Comparison of ENCODE assay signal across 12 cellular contexts in the genomic region with DNA sequence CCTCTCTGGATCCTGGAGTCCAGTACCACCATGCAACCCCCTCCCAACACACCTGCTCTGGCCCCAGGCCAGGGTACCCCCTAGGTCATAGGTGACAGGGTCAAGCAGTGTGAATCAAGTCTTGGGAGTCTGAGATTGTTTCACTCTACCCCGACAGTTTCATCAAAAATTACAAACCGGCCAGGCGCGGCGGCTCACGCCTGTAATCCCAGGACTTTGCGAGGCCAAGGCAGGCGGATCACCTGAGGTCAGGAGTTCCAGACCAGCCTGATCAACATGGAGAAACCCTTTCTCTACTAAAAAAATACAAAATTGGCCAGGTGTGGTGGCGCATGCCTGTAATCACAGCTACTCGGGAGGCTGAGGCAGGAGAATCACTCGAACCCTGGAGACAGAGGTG. TPM values are rescaled to one million over a fixed set of nuclear protein-coding genes. Genes with fewer than 3 reads are reported as not detected.
DNase-seq lines count a peak whose midpoint lies in the region; ATAC-seq and TF ChIP-seq lines count a peak whose summit lies in the region.
"Not testable (repeated sequence)": the region's sequence is repeated elsewhere in the genome, so short reads cannot be mapped to it uniquely, and the experiment has no call there.
"Had no signal": no experiment of that assay in that cellular context is flagged by ENCODE, and none has a peak within 500 bp of the region (broad histone marks: within the 10 kb centered on the region; RNA-seq: fewer than 3 reads in every experiment).

No MANE protein-coding gene starts in this region.

- H3K27me3 ChIP-seq in CD4-positive, CD25-positive, alpha-beta regulatory T cell (ENCODE audit: control insufficient read depth, insufficient read depth, low read length); iPS-15b (ENCODE audit: control insufficient read depth, insufficient read depth, low read length); gastrocnemius medialis; upper lobe of left lung: not testable (repeated sequence)

- H3K4me1 Mint-ChIP-seq in CD4-positive, CD25-positive, alpha-beta regulatory T cell = peaks cover 4 to 62% (median 37%) of the 10 kb centered on the region in 4 donors
- peaks cover 83% of the 10 kb centered on the region for H3K4me1 Mint-ChIP-seq in brain

- TF ChIP-seq CTCF in RWPE1 (conservative IDR thresholded peaks at IDR 0.05; ENCODE audit: low read depth); brain (conservative IDR thresholded peaks at IDR 0.05); gastrocnemius medialis (IDR thresholded peaks at IDR 0.05 in 4 of 5, conservative IDR thresholded peaks at IDR 0.05 in 1 of 5); upper lobe of left lung (IDR thresholded peaks at IDR 0.05): not testable (repeated sequence)

- POLR2A ChIA-PET in RWPE1 (lab: Yijun Ruan, JAX; ENCODE audit: low non-redundant PET) = not testable (repeated sequence)

- intact Hi-C loops in gastrocnemius medialis (cut with DNase I; ENCODE audit: low total_unique reads) = loop anchor here (5.0 kb wide), 1 partner anchor 207 kb away; no protein-coding TSS in a partner anchor

- not testable (repeated sequence) for DNase-seq in CD4-positive, CD25-positive, alpha-beta regulatory T cell; RWPE1 (ENCODE audit: low spot score); gastrocnemius medialis; upper lobe of left lung

- peak overlapping the region in 1 of 3 donors; percentile 32 for H3K27ac Mint-ChIP-seq in CD4-positive, CD25-positive, alpha-beta regulatory T cell
- peak overlapping the region in 4 of 5 experiments; percentile 85 to 99 (median 94) for H3K27ac Mint-ChIP-seq in brain

- H3K36me3 Mint-ChIP-seq in CD4-positive, CD25-positive, alpha-beta regulatory T cell = peaks cover 15% of the 10 kb centered on the region
- peaks cover 11% of the 10 kb centered on the region for H3K36me3 Mint-ChIP-seq in brain

- not testable (repeated sequence) for H3K9me3 ChIP-seq in CD4-positive, CD25-positive, alpha-beta regulatory T cell (ENCODE audit: control insufficient read depth in 2 of 2, low read length in 2 of 2); iPS-15b (ENCODE audit: control insufficient read depth, insufficient read depth, low read length); gastrocnemius medialis; upper lobe of left lung

- ATAC-seq in CD4-positive, CD25-positive, alpha-beta regulatory T cell (ENCODE audit: low read depth in 2 of 2); gastrocnemius medialis; upper lobe of left lung (ENCODE audit: low FRiP score in 2 of 2): not testable (repeated sequence)

- not testable (repeated sequence) for H3K9me3 Mint-ChIP-seq in CD4-positive, CD25-positive, alpha-beta regulatory T cell; brain

- WGBS in upper lobe of left lung, 2 donors = 94% methylated on average over 10 to 11 of the region's 11 CpGs

- CTCF ChIA-PET in RWPE1 (lab: Yijun Ruan, JAX) = interaction anchor here (0.7 kb wide), 1 partner anchor 22 kb away, joined by 6 read pairs; no protein-coding TSS in a partner anchor

- H3K4me3 ChIP-seq in CD4-positive, CD25-positive, alpha-beta regulatory T cell (ENCODE audit: low read depth, low read length); upper lobe of left lung: not testable (repeated sequence)
- H3K4me3 ChIP-seq in iPS-15b (ENCODE audit: low read depth, low read length) (peak overlapping the region; percentile 13), gastrocnemius medialis (peak overlapping the region in 1 of 4 donors; percentile 81)

- not testable (repeated sequence) for TF ChIP-seq EP300 in upper lobe of left lung (IDR thresholded peaks at IDR 0.05)

- in situ Hi-C loops in gastrocnemius medialis (cut with MboI; ENCODE audit: low sequenced_read_pairs in 4 of 4) = loop anchor here in 2 of 4 donors (5.0 to 10.0 kb wide), 2 partner anchors 53 to 55 kb away; a partner anchor contains a TSS

- not testable (repeated sequence) for TF ChIP-seq POLR2A in gastrocnemius medialis (IDR thresholded peaks at IDR 0.05); upper lobe of left lung (IDR thresholded peaks at IDR 0.05)

- H3K27ac ChIP-seq in CD4-positive, CD25-positive, alpha-beta regulatory T cell (ENCODE audit: insufficient read depth, low read length, poor library complexity, severe bottlenecking) = not testable (repeated sequence)
- H3K27ac ChIP-seq in RWPE1 = peak overlapping the region; percentile 66
- H3K27ac ChIP-seq in gastrocnemius medialis = peak overlapping the region; percentile 93 to 99 (median 96)
- H3K27ac ChIP-seq in upper lobe of left lung = peak overlapping the region in 3 of 4 donors; percentile 15 to 99 (median 42)

- peak overlapping the region in 3 of 4 donors; percentile 32 to 99 (median 38) for H3K4me3 Mint-ChIP-seq in CD4-positive, CD25-positive, alpha-beta regulatory T cell
- peak overlapping the region; percentile 92 to 99 (median 98) for H3K4me3 Mint-ChIP-seq in brain

- peaks cover 29% of the 10 kb centered on the region for H3K4me1 ChIP-seq in CD4-positive, CD25-positive, alpha-beta regulatory T cell (ENCODE audit: control insufficient read depth, insufficient read depth, low read length, poor library complexity, severe bottlenecking)
- H3K4me1 ChIP-seq in iPS-15b (ENCODE audit: control insufficient read depth, insufficient read depth, low read length) (peaks cover 27% of the 10 kb centered on the region), gastrocnemius medialis (peaks cover 69 to 75% of the 10 kb centered on the region in 2 donors), upper lobe of left lung (peaks cover 34 to 59% (median 43%) of the 10 kb centered on the region in 4 donors)

- H3K36me3 ChIP-seq in CD4-positive, CD25-positive, alpha-beta regulatory T cell (ENCODE audit: control insufficient read depth, insufficient read depth, low read length); iPS-15b (ENCODE audit: control insufficient read depth, insufficient read depth, low read length): not testable (repeated sequence)
- peaks cover 0 to 13% of the 10 kb centered on the region in 2 donors for H3K36me3 ChIP-seq in gastrocnemius medialis
- peaks cover 0 to 23% (median 8%) of the 10 kb centered on the region in 4 donors for H3K36me3 ChIP-seq in upper lobe of left lung

- H3K9ac ChIP-seq in iPS-15b (ENCODE audit: low read depth, low read length) = not testable (repeated sequence)

- H3K27me3 Mint-ChIP-seq in CD4-positive, CD25-positive, alpha-beta regulatory T cell = peaks cover 12% of the 10 kb centered on the region
- H3K27me3 Mint-ChIP-seq in brain = not testable (repeated sequence)

RNA-seq across cellular contexts. Expression of a gene that starts 3.2 kb away (rescaled TPM):
- 69.1 TPM for total RNA-seq in CD4-positive, CD25-positive, alpha-beta regulatory T cell
- polyA plus RNA-seq in CD4-positive, CD25-positive, alpha-beta regulatory T cell = 10 to 100 TPM; 10.6 to 16.4 (median 13.0) TPM
- 123 TPM for polyA plus RNA-seq in brain (ENCODE audit: insufficient read depth, low read depth, low replicate concordance)
- total RNA-seq in gastrocnemius medialis (100 to 1,000 TPM in 2 of 4 donors, 10 to 100 TPM in 2; 36.5 to 301 (median 88.0) TPM), upper lobe of left lung (100 to 1,000 TPM in 2 of 6 donors, 10 to 100 TPM in 4; 59.9 to 138 (median 64.9) TPM)

RNA-seq across cellular contexts. Expression of a gene that starts 21.4 kb away (rescaled TPM):
- total RNA-seq in CD4-positive, CD25-positive, alpha-beta regulatory T cell = 9.2 TPM
- polyA plus RNA-seq in CD4-positive, CD25-positive, alpha-beta regulatory T cell = under 1 TPM; 0.16 to 0.67 (median 0.38) TPM
- polyA plus RNA-seq in brain (ENCODE audit: insufficient read depth, low read depth, low replicate concordance) = 3.9 TPM
- 1 to 10 TPM in 3 of 4 donors, under 1 TPM in 1; 0.97 to 7.4 (median 1.9) TPM for total RNA-seq in gastrocnemius medialis
- total RNA-seq in upper lobe of left lung = 1 to 10 TPM in 4 of 6 donors, under 1 TPM in 2; 0.89 to 1.4 (median 1.0) TPM

RNA-seq across cellular contexts. Expression of a gene that starts 49.7 kb away (rescaled TPM):
- total RNA-seq in CD4-positive, CD25-positive, alpha-beta regulatory T cell = 10.7 TPM
- 10 to 100 TPM; 15.0 to 21.5 (median 16.5) TPM for polyA plus RNA-seq in CD4-positive, CD25-positive, alpha-beta regulatory T cell
- 187 TPM for polyA plus RNA-seq in brain (ENCODE audit: insufficient read depth, low read depth, low replicate concordance)
- 10 to 100 TPM; 30.5 to 40.5 (median 36.4) TPM for total RNA-seq in gastrocnemius medialis
- 10 to 100 TPM; 16.8 to 63.0 (median 33.8) TPM for total RNA-seq in upper lobe of left lung

RNA-seq across cellular contexts. Expression of a gene that starts 50.2 kb away (rescaled TPM):
- not detected for total RNA-seq in CD4-positive, CD25-positive, alpha-beta regulatory T cell
- polyA plus RNA-seq in CD4-positive, CD25-positive, alpha-beta regulatory T cell = under 1 TPM in 2 of 4 donors, not detected in 2; 0.09 to 0.16 TPM
- polyA plus RNA-seq in brain (ENCODE audit: insufficient read depth, low read depth, low replicate concordance) = 0.92 TPM
- total RNA-seq in gastrocnemius medialis = 100 to 1,000 TPM in 1 of 4 donors, 10 to 100 TPM in 3; 13.2 to 134 (median 34.2) TPM
- total RNA-seq in upper lobe of left lung = under 1 TPM in 1 of 6 donors, not detected in 5; 0.11 TPM
- total RNA-seq: A172, H4, HT1080, PC-9 had no signal
- polyA plus RNA-seq: AG04450, CD14-positive monocyte had no signal

RNA-seq across cellular contexts. Expression of a gene that starts 53.8 kb away (rescaled TPM):
- total RNA-seq in CD4-positive, CD25-positive, alpha-beta regulatory T cell = 42.6 TPM
- polyA plus RNA-seq in CD4-positive, CD25-positive, alpha-beta regulatory T cell = 10 to 100 TPM; 69.8 to 83.7 (median 72.6) TPM
- 45.1 TPM for polyA plus RNA-seq in brain (ENCODE audit: insufficient read depth, low read depth, low replicate concordance)
- total RNA-seq in gastrocnemius medialis (10 to 100 TPM; 41.6 to 79.0 (median 56.5) TPM), upper lobe of left lung (10 to 100 TPM; 14.8 to 38.3 (median 33.6) TPM)
